ENCODE assay signal across 8 cellular contexts in genomic region chrX:107894038-107894437, GRCh38.
DNase-seq lines count a peak whose midpoint lies in the region; FAIRE-seq lines count a peak whose summit lies in the region.

No MANE protein-coding gene starts in this region.

- H3K27ac ChIP-seq in small intestine (ENCODE audit: low read depth in 1 of 2, low read length in 1 of 2), result no peak overlapping the region

- no peak overlapping the region for H3K27ac Mint-ChIP-seq in activated CD4-positive, alpha-beta T cell treated with anti-CD3 and anti-CD28 coated beads, Interleukin-2, amount 10 ng/mL, durations not matched to agents 7 days and 5 days

- 15 to 25% (median 20%) methylated on average over 4 of the region's 4 CpGs for WGBS in small intestine, 3 donors

- H3K36me3 ChIP-seq in H7 (replicated peaks; ENCODE audit: control insufficient read depth, insufficient read depth, low read length) (no peaks in the 10 kb centered on the region), small intestine (ENCODE audit: control insufficient read depth in 2 of 2, insufficient read depth in 2 of 2, low read length in 2 of 2) (no peaks in the 10 kb centered on the region)

- peaks cover 2% of the 10 kb centered on the region for H3K4me1 Mint-ChIP-seq in activated CD4-positive, alpha-beta T cell treated with anti-CD3 and anti-CD28 coated beads, Interleukin-2, amount 10 ng/mL, durations not matched to agents 7 days and 5 days

- peak; percentile 47 for DNase-seq in stimulated activated CD4-positive, alpha-beta T cell treated with anti-CD3 and anti-CD28 coated beads, Interleukin-4, amount 100 ng/mL, for 24 hours
- DNase-seq in stimulated activated CD4-positive, alpha-beta T cell treated with anti-CD3 and anti-CD28 coated beads, Interleukin-12 subunit alpha, Interleukin-12 subunit beta, amount 100 ng/mL, for 4 hours, result no peak
- peak; percentile 45 for DNase-seq in H7
- DNase-seq in NCI-H2029 (lab: John Stamatoyannopoulos, UW), result peak; percentile 25
- DNase-seq in activated CD4-positive, alpha-beta T cell treated with anti-CD3 and anti-CD28 coated beads, Interleukin-2, amount 10 ng/mL, durations not matched to agents 7 days and 5 days, result peak; percentile 56
- peak; percentile 2 for DNase-seq in germinal center (ENCODE audit: low spot score)
- DNase-seq in small intestine, result peak; percentile 56
- DNase-seq in anterior cingulate cortex (lab: John Stamatoyannopoulos, UW), result no peak

- H3K4me1 ChIP-seq in small intestine (ENCODE audit: control insufficient read depth in 2 of 2, insufficient read depth in 1 of 2, low read depth in 1 of 2, low read length in 1 of 2), result no peaks in the 10 kb centered on the region

- peaks cover 4% of the 10 kb centered on the region for H3K9me3 Mint-ChIP-seq in activated CD4-positive, alpha-beta T cell treated with anti-CD3 and anti-CD28 coated beads, Interleukin-2, amount 10 ng/mL, durations not matched to agents 7 days and 5 days

- peaks cover 4% of the 10 kb centered on the region for H3K36me3 Mint-ChIP-seq in activated CD4-positive, alpha-beta T cell treated with anti-CD3 and anti-CD28 coated beads, Interleukin-2, amount 10 ng/mL, durations not matched to agents 7 days and 5 days (ENCODE audit: low read depth)

- POLR2A ChIA-PET in activated CD4-positive, alpha-beta T cell treated with anti-CD3 and anti-CD28 coated beads, Interleukin-2, amount 10 ng/mL, durations not matched to agents 7 days and 5 days (lab: Charles Lee), result no interaction called here

- CTCF ChIA-PET in activated CD4-positive, alpha-beta T cell treated with anti-CD3 and anti-CD28 coated beads, Interleukin-2, amount 10 ng/mL, durations not matched to agents 7 days and 5 days (lab: Charles Lee), result interaction anchor here (0.6 to 1.0 kb wide), 5 partner anchors 93 to 874 kb away, joined by 3 to 4 read pairs (median 3); no protein-coding TSS in a partner anchor

- H3K4me3 ChIP-seq in H7 (ENCODE audit: insufficient read depth, low read depth, low read length) (no peak overlapping the region), small intestine (ENCODE audit: low read depth in 1 of 2, low read length in 2 of 2) (no peak overlapping the region)

- FAIRE-seq in small intestine (lab: Jason Lieb, UNC), result no peak

- H3K4me3 Mint-ChIP-seq in activated CD4-positive, alpha-beta T cell treated with anti-CD3 and anti-CD28 coated beads, Interleukin-2, amount 10 ng/mL, durations not matched to agents 7 days and 5 days, result no peak overlapping the region

- H3K27me3 ChIP-seq in H7 (ENCODE audit: control insufficient read depth, insufficient read depth, low read length) (no peaks in the 10 kb centered on the region), small intestine (ENCODE audit: control insufficient read depth in 2 of 2, insufficient read depth in 2 of 2, low read length in 2 of 2) (no peaks in the 10 kb centered on the region)

- H3K9me3 ChIP-seq in small intestine (ENCODE audit: control insufficient read depth, low read depth), result no peaks in the 10 kb centered on the region

- H3K27me3 Mint-ChIP-seq in activated CD4-positive, alpha-beta T cell treated with anti-CD3 and anti-CD28 coated beads, Interleukin-2, amount 10 ng/mL, durations not matched to agents 7 days and 5 days, result no peaks in the 10 kb centered on the region

Comparison
In these comparisons a context has a peak if more than half of its experiments do, and no peak if none do; other contexts are left out.
1. DNase-seq: peak in stimulated activated CD4-positive, alpha-beta T cell treated with anti-CD3 and anti-CD28 coated beads, Interleukin-4, amount 100 ng/mL, for 24 hours (single experiment), H7 (single experiment), NCI-H2029 (single experiment), activated CD4-positive, alpha-beta T cell treated with anti-CD3 and anti-CD28 coated beads, Interleukin-2, amount 10 ng/mL, durations not matched to agents 7 days and 5 days (single experiment), germinal center (single experiment) and small intestine (single experiment); none in stimulated activated CD4-positive, alpha-beta T cell treated with anti-CD3 and anti-CD28 coated beads, Interleukin-12 subunit alpha, Interleukin-12 subunit beta, amount 100 ng/mL, for 4 hours (single experiment) and anterior cingulate cortex (0 of 58).